Comparison of ENCODE assay signal across 23 cellular contexts in genomic region chr1:241772932-241773500, GRCh38.
"Had no signal": no experiment of that assay in that cellular context is flagged by ENCODE, and none has a peak within 500 bp of the region (broad histone marks: within the 10 kb centered on the region; RNA-seq: fewer than 3 reads in every experiment).

No MANE protein-coding gene starts in this region.

- H3K27me3 ChIP-seq: hepatocyte, ovary, right atrium auricular region, suprapubic skin, tibial nerve, upper lobe of left lung, vagina had no signal

- H3K4me1 ChIP-seq: left ventricle myocardium inferior, right atrium auricular region, suprapubic skin, upper lobe of left lung, vagina had no signal

- H3K27ac ChIP-seq: hepatocyte, left ventricle myocardium inferior, ovary, right atrium auricular region, skin epidermis, suprapubic skin, tibial nerve, upper lobe of left lung, vagina had no signal

- H3K36me3 ChIP-seq: left ventricle myocardium inferior, ovary, right atrium auricular region, suprapubic skin, tibial nerve, upper lobe of left lung, vagina had no signal

- H3K79me2 ChIP-seq: hepatocyte had no signal

- ATAC-seq: mucosa of descending colon; naive thymus-derived CD4-positive, alpha-beta T cell; natural killer cell treated with Interleukin-12 subunit alpha and Interleukin-12 subunit beta and Interleukin-15 and Interleukin-18, amount 100 ng/mL, for 72 hours; sciatic nerve; stimulated activated effector memory CD8-positive, alpha-beta T cell treated with anti-CD3 and anti-CD28 coated beads, Interleukin-12 subunit alpha, Interleukin-12 subunit beta, amount 100 ng/mL, for 72 hours had no signal

- H3K4me2 ChIP-seq: hepatocyte had no signal

- H3K4me3 ChIP-seq: hepatocyte, left ventricle myocardium inferior, lung, mucosa of descending colon, ovary, right atrium auricular region, skin epidermis, suprapubic skin, tibial nerve, upper lobe of left lung, vagina had no signal

- H3K9me3 ChIP-seq: left ventricle myocardium inferior, mucosa of descending colon, ovary, right atrium auricular region, suprapubic skin, tibial nerve, upper lobe of left lung, vagina had no signal

- DNase-seq: islet precursor cell; left ventricle myocardium inferior; mesendoderm; midbrain; mucosa of descending colon; naive thymus-derived CD4-positive, alpha-beta T cell; ovary; stimulated activated CD4-positive, alpha-beta T cell treated with anti-CD3 and anti-CD28 coated beads, Interleukin-12 subunit alpha, Interleukin-12 subunit beta, amount 100 ng/mL, for 4 hours; stimulated activated CD4-positive, alpha-beta T cell treated with anti-CD3 and anti-CD28 coated beads, Interleukin-15, amount 100 ng/mL, for 24 hours; stimulated activated CD4-positive, alpha-beta T cell treated with anti-CD3 and anti-CD28 coated beads, Interleukin-2, amount 100 ng/mL, for 24 hours; stimulated activated CD4-positive, alpha-beta T cell treated with anti-CD3 and anti-CD28 coated beads, Interleukin-4, amount 100 ng/mL, for 1 hour; stimulated activated naive CD4-positive, alpha-beta T cell had no signal

- H2AFZ ChIP-seq: hepatocyte had no signal
